ENCODE assay signal across 8 cellular contexts in genomic region chr10:91251430-91252056, GRCh38. TPM values are rescaled to one million over a fixed set of nuclear protein-coding genes. Genes with fewer than 3 reads are reported as not detected.
A peak's percentile ranks its signal among the peaks of the same experiment; 100 is the strongest.
DNase-seq lines count a peak whose midpoint lies in the region; ATAC-seq and TF ChIP-seq lines count a peak whose summit lies in the region.

No MANE protein-coding gene starts in this region.

- H3K27me3 ChIP-seq in KMS-11 (ENCODE audit: insufficient read depth, low read depth), result no peaks in the 10 kb centered on the region
- no peaks in the 10 kb centered on the region for H3K27me3 ChIP-seq in left ventricle myocardium inferior (ENCODE audit: low read depth)

- H3K4me1 ChIP-seq in KMS-11 (ENCODE audit: low read depth, poor library complexity, severe bottlenecking) (peaks cover 18% of the 10 kb centered on the region), left ventricle myocardium inferior (peaks cover 24% of the 10 kb centered on the region)

- H3K4me2 ChIP-seq in KMS-11, result no peak overlapping the region

- peak; percentile 47 for DNase-seq in activated naive CD4-positive, alpha-beta T cell treated with Interleukin-2 at 50 U/mL for 16 hours
- no peak for DNase-seq in activated naive CD4-positive, alpha-beta T cell (lab: John Stamatoyannopoulos, UW)
- DNase-seq in SK-N-DZ (ENCODE audit: low spot score) (peak; percentile 58), amniotic epithelial cell (ENCODE audit: low read depth) (peak; percentile 46), left ventricle myocardium inferior (peak; percentile 18), retina (peak; percentile 35)

- no peak overlapping the region for H2AFZ ChIP-seq in KMS-11 (ENCODE audit: low read depth)

- H3K4me3 ChIP-seq in KMS-11 (IDR thresholded peaks at IDR 0.05; ENCODE audit: insufficient read depth, low read depth, low read length), result no peak overlapping the region
- no peak overlapping the region for H3K4me3 ChIP-seq in left ventricle myocardium inferior

- TF ChIP-seq CTCF in KMS-11 (conservative IDR thresholded peaks at IDR 0.05; ENCODE audit: low read depth, low read length) (peak; percentile 90), left ventricle myocardium inferior (IDR thresholded peaks at IDR 0.05; ENCODE audit: borderline replicate concordance) (peak; percentile 95)

- intact Hi-C loops in left ventricle myocardium inferior (cut with micrococcal nuclease), result loop anchor here (2.0 kb wide), 1 partner anchor 341 kb away; no protein-coding TSS in a partner anchor

- no peaks in the 10 kb centered on the region for H3K79me2 ChIP-seq in KMS-11 (ENCODE audit: insufficient read depth, low read depth)

- ATAC-seq in GM18511 (IDR thresholded peaks at IDR 0.05; ENCODE audit: unreplicated experiment), result no peak

- no peaks in the 10 kb centered on the region for H4K20me1 ChIP-seq in KMS-11 (ENCODE audit: insufficient read depth)

- H3K27ac ChIP-seq in KMS-11 (no peak overlapping the region), left ventricle myocardium inferior (replicated peaks) (no peak overlapping the region)

- peaks cover 9% of the 10 kb centered on the region for H3K36me3 ChIP-seq in KMS-11 (ENCODE audit: insufficient read depth)
- peaks cover 46% of the 10 kb centered on the region for H3K36me3 ChIP-seq in left ventricle myocardium inferior

- peaks cover 10% of the 10 kb centered on the region for H3K9me3 ChIP-seq in left ventricle myocardium inferior (replicated peaks)

- no peak overlapping the region for H3K9ac ChIP-seq in KMS-11

RNA-seq across cellular contexts. Expression of gene PCGF5, which starts 31.1 kb away (rescaled TPM):
- polyA plus RNA-seq in SK-N-DZ (2014; cell fraction: cytosol; rRNA removed), result 2.9 and 3.9 TPM in 2 replicates
- 1.3 and 4.1 TPM in 2 replicates for polyA plus RNA-seq in SK-N-DZ (2014; cell fraction: nucleus; rRNA removed)
- total RNA-seq in left ventricle myocardium inferior, result 61.0 TPM

Comparison
In these comparisons a context has a peak if more than half of its experiments do, and no peak if none do; other contexts are left out.
1. DNase-seq: peak in activated naive CD4-positive, alpha-beta T cell treated with Interleukin-2 at 50 U/mL for 16 hours (single experiment), SK-N-DZ (single experiment), amniotic epithelial cell (single experiment), left ventricle myocardium inferior (single experiment) and retina (single experiment); none in activated naive CD4-positive, alpha-beta T cell (0 of 4).